21 cellular contexts compared by ENCODE assay signal in the genomic region with DNA sequence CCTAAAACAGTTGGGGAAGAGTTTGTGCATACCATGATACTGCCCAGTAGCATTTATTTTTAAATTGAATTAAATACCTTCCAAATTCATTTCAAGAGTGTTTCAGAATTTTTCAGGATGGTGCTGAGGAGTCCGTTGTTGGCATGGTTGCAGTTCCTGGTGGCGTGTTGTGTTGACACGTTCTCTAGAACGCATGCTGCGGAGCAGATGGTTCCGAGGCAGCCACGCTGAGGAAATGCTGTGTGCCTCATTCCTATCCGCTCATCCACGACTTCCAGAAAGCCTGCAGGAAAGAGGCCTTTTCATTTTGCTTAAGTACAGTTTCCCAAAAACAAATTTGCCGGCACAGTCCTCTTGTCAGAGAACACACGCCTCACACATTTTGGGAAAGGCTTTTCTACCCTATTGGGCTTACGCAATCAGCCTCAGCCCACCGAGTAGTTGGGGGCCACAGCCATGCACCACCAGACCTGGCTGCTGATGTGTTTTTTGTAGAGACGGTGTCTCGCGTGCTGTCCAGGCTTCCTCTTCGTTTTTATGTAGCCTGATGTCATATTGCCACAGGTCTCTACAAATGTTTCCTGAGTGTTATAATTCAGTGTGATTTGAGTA. TPM values are rescaled to one million over a fixed set of nuclear protein-coding genes. Genes with fewer than 3 reads are reported as not detected.
A peak's percentile ranks its signal among the peaks of the same experiment; 100 is the strongest.
DNase-seq lines count a peak whose midpoint lies in the region; ATAC-seq and TF ChIP-seq lines count a peak whose summit lies in the region.
"Had no signal": no experiment of that assay in that cellular context is flagged by ENCODE, and none has a peak within 500 bp of the region (broad histone marks: within the 10 kb centered on the region; RNA-seq: fewer than 3 reads in every experiment).

No MANE protein-coding gene starts in this region.

- 98% methylated on average over 9 of the region's 17 CpGs; no CpG with 5 or more reads in 1 of the 2 experiments for WGBS in IMR-90 (ENCODE audit: extremely low coverage in 2 of 2, insufficient read length in 1 of 2), 2 experiments
- 88% methylated on average over 17 of the region's 17 CpGs for WGBS in suprapubic skin

- ATAC-seq in IMR-90 (ENCODE audit: low read depth) = no peak
- ATAC-seq: A549 had no signal

- H3K56ac ChIP-seq in IMR-90 (ENCODE audit: extremely low read depth, insufficient read depth, low read length) = no peak overlapping the region

- TF ChIP-seq CTCF in IMR-90 (conservative IDR thresholded peaks at IDR 0.05; ENCODE audit: low read depth, low read length) = no peak
- TF ChIP-seq CTCF in glutamatergic neuron (IDR thresholded peaks at IDR 0.05; ENCODE audit: partially characterized antibody, unreplicated experiment) = no peak
- TF ChIP-seq CTCF in suprapubic skin (IDR thresholded peaks at IDR 0.05) = no peak

- no peak overlapping the region for H2BK5ac ChIP-seq in IMR-90 (ENCODE audit: low read depth, low read length, poor library complexity, severe bottlenecking)

- peaks cover 2% of the 10 kb centered on the region for H3K27me3 Mint-ChIP-seq in glutamatergic neuron (ENCODE audit: unreplicated experiment)
- H3K27me3 Mint-ChIP-seq: CD4-positive, alpha-beta memory T cell had no signal

- H3K27me3 ChIP-seq in BLaER1 (no peaks in the 10 kb centered on the region), IMR-90 (ENCODE audit: control insufficient read depth, insufficient read depth, low read length) (no peaks in the 10 kb centered on the region), suprapubic skin (no peaks in the 10 kb centered on the region)

- peaks cover 1% of the 10 kb centered on the region for H3K9me3 Mint-ChIP-seq in glutamatergic neuron (ENCODE audit: unreplicated experiment)

- no peak overlapping the region for H2BK120ac ChIP-seq in IMR-90 (ENCODE audit: low read depth, low read length)

- intact Hi-C loops in IMR-90 (cut with micrococcal nuclease) = no loop called here

- H3K4me2 ChIP-seq in BLaER1 (peak overlapping the region; percentile 7), IMR-90 (ENCODE audit: low read depth, low read length) (no peak overlapping the region)
- H3K4me2 ChIP-seq: A549, KMS-11, SK-N-SH had no signal

- no peak for TF ChIP-seq EP300 in suprapubic skin (IDR thresholded peaks at IDR 0.05)

- BruUV-seq in IMR-90 (replicated peaks; lab: Mats Ljungman, UMichigan) = no TSS peak

- no peak overlapping the region for H2AFZ ChIP-seq in IMR-90 (replicated peaks; ENCODE audit: low read length, poor library complexity)

- no peak for TF ChIP-seq POLR2A in IMR-90 (IDR thresholded peaks at IDR 0.05; ENCODE audit: low read depth, low read length)
- TF ChIP-seq POLR2A in suprapubic skin (IDR thresholded peaks at IDR 0.05) = no peak

- H4K20me1 ChIP-seq in BLaER1 = peaks cover 58% of the 10 kb centered on the region
- peaks cover 30% of the 10 kb centered on the region for H4K20me1 ChIP-seq in IMR-90 (ENCODE audit: insufficient read depth, low read length)

- no peaks in the 10 kb centered on the region for H3K36me3 Mint-ChIP-seq in glutamatergic neuron (ENCODE audit: unreplicated experiment)

- no peak for DNase-seq in IMR-90
- no peak for DNase-seq in glutamatergic neuron
- DNase-seq in superior temporal gyrus (ENCODE audit: extremely low spot score) = peak; percentile 35
- no peak for DNase-seq in suprapubic skin (ENCODE audit: low spot score in 2 of 2)
- no peak for DNase-seq in NCI-H446 treated with DMSO at 0.1 percent for 48 hours (lab: John Stamatoyannopoulos, UW)
- no peak for DNase-seq in activated effector memory CD4-positive, alpha-beta T cell treated with anti-CD3 and anti-CD28 coated beads, Interleukin-2, amount 50 U/mL, for 16 hours
- DNase-seq: CD4-positive, alpha-beta memory T cell; DMS153; NCI-H1105; NCI-H146; NCI-H2029 treated with DMSO at 0.1 percent for 48 hours; NCI-H226; NCI-H524; NCI-H774; NK-92 treated with Interleukin-12 subunit alpha and Interleukin-12 subunit beta, amount 100 ng/mL, for 24 hours; SIG-M5; SK-N-SH had no signal

- no peak overlapping the region for H3K4me3 ChIP-seq in BLaER1
- no peak overlapping the region for H3K4me3 ChIP-seq in IMR-90 (ENCODE audit: insufficient read depth, low read depth, low read length)
- no peak overlapping the region for H3K4me3 ChIP-seq in suprapubic skin
- H3K4me3 ChIP-seq: A549 had no signal

- H4K91ac ChIP-seq in IMR-90 (ENCODE audit: insufficient read depth, low read depth, low read length) = no peak overlapping the region

- no peak overlapping the region for H2AK5ac ChIP-seq in IMR-90 (ENCODE audit: low read depth, low read length)

- POLR2A ChIA-PET in IMR-90 (lab: Charles Lee; ENCODE audit: unreplicated experiment) = no interaction called here

- peaks cover 6 to 47% of the 10 kb centered on the region in 2 experiments; a peak in 3 of 4 replicates for H3K79me1 ChIP-seq in IMR-90 (ENCODE audit: low read depth in 1 of 2, low read length in 2 of 2)

- peak overlapping the region; percentile 25 for H3K4me3 Mint-ChIP-seq in glutamatergic neuron (ENCODE audit: unreplicated experiment)
- H3K4me3 Mint-ChIP-seq: CD4-positive, alpha-beta memory T cell had no signal

- no peak overlapping the region for H3K18ac ChIP-seq in IMR-90 (ENCODE audit: low read depth, low read length)

- TF ChIP-seq RAD21 in IMR-90 (IDR thresholded peaks at IDR 0.05; ENCODE audit: low read length) = no peak

- CTCF ChIA-PET in IMR-90 (lab: Yijun Ruan, JAX) = no interaction called here

- H3K9ac ChIP-seq in BLaER1 (no peak overlapping the region), IMR-90 (ENCODE audit: low read depth, low read length) (no peak overlapping the region)
- H3K9ac ChIP-seq: KMS-11, SK-N-SH had no signal

- H3K4ac ChIP-seq in IMR-90 (ENCODE audit: low read depth, low read length) = no peak overlapping the region

- no peaks in the 10 kb centered on the region for H3K9me3 ChIP-seq in BLaER1
- H3K9me3 ChIP-seq in IMR-90 (ENCODE audit: control insufficient read depth, insufficient read depth, low read length) = no peaks in the 10 kb centered on the region
- H3K9me3 ChIP-seq in suprapubic skin = no peaks in the 10 kb centered on the region
- H3K9me3 ChIP-seq: A549, SK-N-SH had no signal

- peaks cover 35% of the 10 kb centered on the region for H3K4me1 Mint-ChIP-seq in glutamatergic neuron (ENCODE audit: low read depth, unreplicated experiment)

- H4K8ac ChIP-seq in IMR-90 (ENCODE audit: low read depth in 2 of 2, low read length in 2 of 2) = no peak overlapping the region

- no peak overlapping the region for H2BK15ac ChIP-seq in IMR-90 (ENCODE audit: low read depth, low read length)

- H3K27ac ChIP-seq in BLaER1 (peak overlapping the region; percentile 5; the same call in 1 of the 2 replicates), IMR-90 (ENCODE audit: insufficient read depth, low read length) (no peak overlapping the region), suprapubic skin (no peak overlapping the region)
- H3K27ac ChIP-seq: A549, KMS-11 had no signal

- dilution Hi-C loops in IMR-90 (cut with HindIII; ENCODE audit: low sequenced_read_pairs, unreplicated experiment) = no loop called here

- in situ Hi-C loops in IMR-90 (cut with MboI; ENCODE audit: low sequenced_read_pairs) = no loop called here

- H3K23ac ChIP-seq in IMR-90 (ENCODE audit: low read depth, low read length) = no peak overlapping the region

- H3K4me1 ChIP-seq in BLaER1 = peaks cover 53% of the 10 kb centered on the region
- no peaks in the 10 kb centered on the region for H3K4me1 ChIP-seq in IMR-90 (ENCODE audit: control insufficient read depth, insufficient read depth, low read length)
- peaks cover 12% of the 10 kb centered on the region for H3K4me1 ChIP-seq in suprapubic skin
- H3K4me1 ChIP-seq: A549 had no signal

- H4K5ac ChIP-seq in IMR-90 (ENCODE audit: low read depth, low read length) = no peak overlapping the region

- 0 out of 2 replicates have a peak, but pooled peaks cover 8% of the 10 kb centered on the region for H3K9me1 ChIP-seq in IMR-90 (ENCODE audit: insufficient read depth, low read length)

- no peak overlapping the region for H2AK9ac ChIP-seq in IMR-90 (replicated peaks; ENCODE audit: low read depth, low read length, poor library complexity)

- H3K27ac Mint-ChIP-seq in glutamatergic neuron (ENCODE audit: unreplicated experiment) = peak overlapping the region; percentile 17

- no peak overlapping the region for H2BK20ac ChIP-seq in IMR-90 (ENCODE audit: low read depth, low read length)

- no peak overlapping the region for H3K14ac ChIP-seq in IMR-90 (replicated peaks; ENCODE audit: low read depth, low read length)

- H3K36me3 ChIP-seq in BLaER1 (peaks cover 93% of the 10 kb centered on the region), IMR-90 (ENCODE audit: control insufficient read depth, insufficient read depth, low read length) (peaks cover 51% of the 10 kb centered on the region), suprapubic skin (peaks cover 67% of the 10 kb centered on the region)

TF ChIP-seq in IMR-90, 13 proteins besides CTCF, POLR2A, EP300 and RAD21:
- peak; percentile 60 for TF ChIP-seq CEBPB (IDR thresholded peaks at IDR 0.05; ENCODE audit: low read depth, low read length)
- TF ChIP-seq CHD1 (IDR thresholded peaks at IDR 0.05; ENCODE audit: low read depth, low read length) = no peak
- no peak for TF ChIP-seq FOS (IDR thresholded peaks at IDR 0.05; ENCODE audit: low read depth, low read length)

RNA-seq across cellular contexts. Expression of a gene that starts 32.1 kb away (rescaled TPM):
- not detected in 2 replicates for total RNA-seq in IMR-90 (2012; rRNA removed)
- polyA plus RNA-seq in IMR-90 (2012; rRNA removed) = 0.09 TPM in 1 of 2 replicates, not detected in the other
- polyA plus RNA-seq in IMR-90 (2012; cell fraction: cytosol; rRNA removed) = 0.12 TPM in 1 of 2 replicates, not detected in the other
- 0.71 and 1.6 TPM in 2 replicates for polyA plus RNA-seq in IMR-90 (2012; cell fraction: nucleus; rRNA removed; ENCODE audit: low replicate concordance)
- not detected for total RNA-seq in glutamatergic neuron (ENCODE audit: unreplicated experiment)
- total RNA-seq in suprapubic skin = not detected
- polyA plus RNA-seq: A549; BJ; CD4-positive, alpha-beta memory T cell had no signal

RNA-seq across cellular contexts. Expression of a gene that starts 36.0 kb away (rescaled TPM):
- total RNA-seq in IMR-90 (2012; rRNA removed) (3.4 and 4.2 TPM in 2 replicates), glutamatergic neuron (ENCODE audit: unreplicated experiment) (48.9 TPM), suprapubic skin (10 to 100 TPM; 15.7 to 20.8 (median 20.3) TPM)
- polyA plus RNA-seq in IMR-90 (2012; rRNA removed) = 21.3 and 22.7 TPM in 2 replicates
- 15.4 and 23.2 TPM in 2 replicates for polyA plus RNA-seq in IMR-90 (2012; cell fraction: cytosol; rRNA removed)
- 64.2 and 65.2 TPM in 2 replicates for polyA plus RNA-seq in IMR-90 (2012; cell fraction: nucleus; rRNA removed; ENCODE audit: low replicate concordance)

RNA-seq across cellular contexts. Expression of a gene that starts 44.6 kb away (rescaled TPM):
- total RNA-seq in IMR-90 (2012; rRNA removed) (65.6 and 90.5 TPM in 2 replicates), glutamatergic neuron (ENCODE audit: unreplicated experiment) (28.7 TPM), suprapubic skin (10 to 100 TPM; 22.4 to 39.1 (median 29.7) TPM)
- polyA plus RNA-seq in IMR-90 (2012; rRNA removed) = 169 and 228 TPM in 2 replicates
- 205 and 351 TPM in 2 replicates for polyA plus RNA-seq in IMR-90 (2012; cell fraction: cytosol; rRNA removed)
- polyA plus RNA-seq in IMR-90 (2012; cell fraction: nucleus; rRNA removed; ENCODE audit: low replicate concordance) = 119 and 281 TPM in 2 replicates

RNA-seq across cellular contexts. Expression of a gene that starts 56.6 kb away (rescaled TPM):
- total RNA-seq in IMR-90 (2012; rRNA removed) (17.2 and 18.3 TPM in 2 replicates), glutamatergic neuron (ENCODE audit: unreplicated experiment) (227 TPM), suprapubic skin (10 to 100 TPM; 18.9 to 77.6 (median 44.7) TPM)
- 28.4 and 33.1 TPM in 2 replicates for polyA plus RNA-seq in IMR-90 (2012; rRNA removed)
- polyA plus RNA-seq in IMR-90 (2012; cell fraction: cytosol; rRNA removed) = 28.1 and 45.4 TPM in 2 replicates
- polyA plus RNA-seq in IMR-90 (2012; cell fraction: nucleus; rRNA removed; ENCODE audit: low replicate concordance) = 63.8 and 197 TPM in 2 replicates
